Comparison of ENCODE assay signal across 21 cellular contexts in genomic region chr9:90459321-90459720, GRCh38.
DNase-seq lines count a peak whose midpoint lies in the region; ATAC-seq, FAIRE-seq and TF ChIP-seq lines count a peak whose summit lies in the region.
"Had no signal": no experiment of that assay in that cellular context is flagged by ENCODE, and none has a peak within 500 bp of the region (broad histone marks: within the 10 kb centered on the region; RNA-seq: fewer than 3 reads in every experiment).

No MANE protein-coding gene starts in this region.

- H3K27me3 Mint-ChIP-seq in type B pancreatic cell = no peaks in the 10 kb centered on the region

- H4K20me1 ChIP-seq in osteoblast (ENCODE audit: insufficient read depth, low read length) = no peaks in the 10 kb centered on the region
- H4K20me1 ChIP-seq in HepG2 (ENCODE audit: insufficient read depth, low read length) = no peaks in the 10 kb centered on the region

- TF ChIP-seq POLR2A in HepG2 (IDR thresholded peaks at IDR 0.05; ENCODE audit: insufficient read depth in 1 of 2, low read depth in 2 of 2, low read length in 2 of 2) = no peak

- H3K9me3 ChIP-seq in osteoblast (ENCODE audit: low read depth, low read length) = no peaks in the 10 kb centered on the region
- H3K9me3 ChIP-seq in HepG2 (ENCODE audit: low read length) = no peaks in the 10 kb centered on the region
- H3K9me3 ChIP-seq: ascending aorta, BE2C, tibial nerve had no signal

- H3K4me1 ChIP-seq in osteoblast (ENCODE audit: insufficient read depth, low read length) (no peaks in the 10 kb centered on the region), HepG2 (ENCODE audit: insufficient read depth, low read length) (0 out of 2 replicates have a peak, but pooled peaks cover 6% of the 10 kb centered on the region)
- H3K4me1 ChIP-seq: ascending aorta, foreskin keratinocyte, tibial nerve had no signal

- intact Hi-C loops in HepG2 (cut with micrococcal nuclease; ENCODE audit: unreplicated experiment) = no loop called here

- H3K27ac ChIP-seq in osteoblast (ENCODE audit: low read depth, low read length) (no peak overlapping the region), HepG2 (ENCODE audit: extremely low read length, insufficient read depth, low read length) (no peak overlapping the region)
- H3K27ac ChIP-seq: ascending aorta, foreskin keratinocyte, tibial nerve had no signal

- TF ChIP-seq EP300 in HepG2 (IDR thresholded peaks at IDR 0.05; ENCODE audit: low read depth in 2 of 2, low read length in 2 of 2) (no peak), HepG2 (CRISPR knock-in tag; IDR thresholded peaks at IDR 0.05; ENCODE audit: borderline replicate concordance) (no peak)

- H3K36me3 Mint-ChIP-seq in type B pancreatic cell = peaks cover 3% of the 10 kb centered on the region
- H3K36me3 Mint-ChIP-seq: activated CD8-positive, alpha-beta memory T cell treated with anti-CD3 and anti-CD28 coated beads, Interleukin-2, amount 10 ng/mL, durations not matched to agents 7 days and 5 days had no signal

- H3K4me3 ChIP-seq in osteoblast (ENCODE audit: insufficient read depth, low read length) = no peak overlapping the region
- no peak overlapping the region for H3K4me3 ChIP-seq in HepG2 (replicated peaks in 1 of 3; ENCODE audit: insufficient read depth in 1 of 3, low read depth in 2 of 3, low read length in 3 of 3)
- H3K4me3 ChIP-seq: ascending aorta, tibial nerve had no signal

- no peak overlapping the region for H3K4me3 Mint-ChIP-seq in type B pancreatic cell
- H3K4me3 Mint-ChIP-seq: activated CD8-positive, alpha-beta memory T cell treated with anti-CD3 and anti-CD28 coated beads, Interleukin-2, amount 10 ng/mL, durations not matched to agents 7 days and 5 days; HFFc6 had no signal

- DNase-seq in type B pancreatic cell (ENCODE audit: extremely low spot score, unreplicated experiment) = no peak
- no peak for DNase-seq in NCI-H128 (lab: John Stamatoyannopoulos, UW; ENCODE audit: unreplicated experiment)
- DNase-seq in osteoblast (ENCODE audit: insufficient read length, low spot score, missing footprints) = no peak
- no peak for DNase-seq in NCI-H524 treated with DMSO at 0.1 percent for 48 hours (lab: John Stamatoyannopoulos, UW)
- no peak for DNase-seq in HepG2 (ENCODE audit: low spot score)
- DNase-seq: activated CD4-positive, alpha-beta T cell treated with anti-CD3 and anti-CD28 coated beads for 1 hour; activated CD8-positive, alpha-beta memory T cell treated with anti-CD3 and anti-CD28 coated beads, Interleukin-2, amount 10 ng/mL, durations not matched to agents 7 days and 5 days; activated gamma-delta T cell; BE2C; DMS153; foreskin keratinocyte; HFFc6; KG1; left ventricle myocardium superior; NCI-H1417 treated with DMSO at 0.1 percent for 48 hours; small intestine had no signal

- no peak for FAIRE-seq in HepG2 (lab: Jason Lieb, UNC)
- FAIRE-seq: small intestine had no signal

- H2AFZ ChIP-seq in osteoblast (ENCODE audit: low read length) (no peak overlapping the region), HepG2 (ENCODE audit: low read length) (no peak overlapping the region)

- H3K4me2 ChIP-seq in osteoblast (ENCODE audit: insufficient read depth, low read length) (no peak overlapping the region), HepG2 (ENCODE audit: low read depth, low read length) (no peak overlapping the region)

- TF ChIP-seq CTCF in type B pancreatic cell (conservative IDR thresholded peaks at IDR 0.05) (no peak), osteoblast (IDR thresholded peaks at IDR 0.05; ENCODE audit: extremely low read depth, low read depth, low read length) (no peak), HepG2 (CRISPR knock-in tag; IDR thresholded peaks at IDR 0.05) (no peak)

- no peak for TF ChIP-seq RAD21 in HepG2 (CRISPR knock-in tag; IDR thresholded peaks at IDR 0.05)

- ATAC-seq in GM19043 (IDR thresholded peaks at IDR 0.05; ENCODE audit: low read depth, unreplicated experiment) (peak; percentile 51), GM21717 (IDR thresholded peaks at IDR 0.05; ENCODE audit: unreplicated experiment) (peak; percentile 72), HG02981 (IDR thresholded peaks at IDR 0.05; ENCODE audit: unreplicated experiment) (peak; percentile 76), HepG2 (no peak)
- ATAC-seq: activated CD8-positive, alpha-beta memory T cell treated with anti-CD3 and anti-CD28 coated beads, Interleukin-2, amount 10 ng/mL, durations not matched to agents 7 days and 5 days; foreskin keratinocyte; left ventricle myocardium superior had no signal

- CTCF ChIA-PET in HepG2 (lab: Yijun Ruan, JAX; ENCODE audit: low intra/inter-chr PET ratio, low total read pairs) = no interaction called here

- no peaks in the 10 kb centered on the region for H3K9me3 Mint-ChIP-seq in type B pancreatic cell

- peak overlapping the region; percentile 18 for H3K27ac Mint-ChIP-seq in type B pancreatic cell
- H3K27ac Mint-ChIP-seq: activated CD8-positive, alpha-beta memory T cell treated with anti-CD3 and anti-CD28 coated beads, Interleukin-2, amount 10 ng/mL, durations not matched to agents 7 days and 5 days; HFFc6 had no signal

- POLR2A ChIA-PET in HepG2 (lab: Yijun Ruan, JAX) = no interaction called here

- BruUV-seq in HepG2 (replicated peaks; lab: Mats Ljungman, UMichigan) = no TSS peak

- H3K27me3 ChIP-seq in osteoblast (ENCODE audit: insufficient read depth, low read length) (no peaks in the 10 kb centered on the region), HepG2 (ENCODE audit: control insufficient read depth in 1 of 2, insufficient read depth in 2 of 2, low read length in 2 of 2) (no peaks in the 10 kb centered on the region)
- H3K27me3 ChIP-seq: ascending aorta, BE2C, foreskin keratinocyte, tibial nerve had no signal

- H3K9ac ChIP-seq in HepG2 (ENCODE audit: insufficient read depth, low read depth, low read length) = no peak overlapping the region

- H3K4me1 Mint-ChIP-seq in type B pancreatic cell (ENCODE audit: unreplicated experiment) = peaks cover 25% of the 10 kb centered on the region
- H3K4me1 Mint-ChIP-seq: activated CD8-positive, alpha-beta memory T cell treated with anti-CD3 and anti-CD28 coated beads, Interleukin-2, amount 10 ng/mL, durations not matched to agents 7 days and 5 days had no signal

- H3K79me2 ChIP-seq in osteoblast (ENCODE audit: insufficient read depth, low read length) (no peaks in the 10 kb centered on the region), HepG2 (ENCODE audit: insufficient read depth, low read length) (no peaks in the 10 kb centered on the region)

- H3K36me3 ChIP-seq in osteoblast (ENCODE audit: insufficient read depth, low read length) (no peaks in the 10 kb centered on the region), HepG2 (replicated peaks in 1 of 2; ENCODE audit: control insufficient read depth in 1 of 2, insufficient read depth in 2 of 2, low read length in 2 of 2) (no peaks in the 10 kb centered on the region)
- H3K36me3 ChIP-seq: ascending aorta, BE2C, tibial nerve had no signal

- in situ Hi-C loops in HepG2 (cut with HindIII; ENCODE audit: extremely low pct_ligation_motif_present, low pct_unique_long_range_greater_than_20kb) = no loop called here

- WGBS in HepG2 (ENCODE audit: low lambda C conversion rate) = 11% methylated on average over 4 of the region's 4 CpGs

TF ChIP-seq in HepG2, 621 proteins besides CTCF, POLR2A, EP300 and RAD21:
- TF ChIP-seq, protein P1, sequence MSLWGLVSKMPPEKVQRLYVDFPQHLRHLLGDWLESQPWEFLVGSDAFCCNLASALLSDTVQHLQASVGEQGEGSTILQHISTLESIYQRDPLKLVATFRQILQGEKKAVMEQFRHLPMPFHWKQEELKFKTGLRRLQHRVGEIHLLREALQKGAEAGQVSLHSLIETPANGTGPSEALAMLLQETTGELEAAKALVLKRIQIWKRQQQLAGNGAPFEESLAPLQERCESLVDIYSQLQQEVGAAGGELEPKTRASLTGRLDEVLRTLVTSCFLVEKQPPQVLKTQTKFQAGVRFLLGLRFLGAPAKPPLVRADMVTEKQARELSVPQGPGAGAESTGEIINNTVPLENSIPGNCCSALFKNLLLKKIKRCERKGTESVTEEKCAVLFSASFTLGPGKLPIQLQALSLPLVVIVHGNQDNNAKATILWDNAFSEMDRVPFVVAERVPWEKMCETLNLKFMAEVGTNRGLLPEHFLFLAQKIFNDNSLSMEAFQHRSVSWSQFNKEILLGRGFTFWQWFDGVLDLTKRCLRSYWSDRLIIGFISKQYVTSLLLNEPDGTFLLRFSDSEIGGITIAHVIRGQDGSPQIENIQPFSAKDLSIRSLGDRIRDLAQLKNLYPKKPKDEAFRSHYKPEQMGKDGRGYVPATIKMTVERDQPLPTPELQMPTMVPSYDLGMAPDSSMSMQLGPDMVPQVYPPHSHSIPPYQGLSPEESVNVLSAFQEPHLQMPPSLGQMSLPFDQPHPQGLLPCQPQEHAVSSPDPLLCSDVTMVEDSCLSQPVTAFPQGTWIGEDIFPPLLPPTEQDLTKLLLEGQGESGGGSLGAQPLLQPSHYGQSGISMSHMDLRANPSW (CRISPR knock-in tag; IDR thresholded peaks at IDR 0.05; ENCODE audit: borderline replicate concordance) = no peak
